In the genomic region with DNA sequence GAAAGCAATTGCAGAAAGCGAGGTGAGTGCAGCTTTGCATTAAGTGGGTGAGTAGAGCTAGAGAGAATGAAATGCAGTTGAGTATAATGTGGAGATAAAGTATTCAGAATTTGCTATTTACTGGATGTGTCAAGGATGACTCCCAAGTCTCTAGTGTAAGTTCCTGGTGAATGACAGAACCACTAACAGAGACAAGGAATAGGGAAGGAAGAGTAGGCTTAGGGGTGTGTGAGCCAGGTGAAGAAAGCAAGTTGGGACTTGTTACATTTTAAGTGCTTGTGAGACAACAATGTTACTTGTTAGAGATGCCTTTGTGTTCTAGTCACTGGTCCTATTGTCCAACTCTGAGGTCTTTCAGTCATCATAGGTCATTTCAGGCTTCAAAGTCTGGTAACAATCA, we compare ENCODE assay signal across 11 cellular contexts. TPM values are rescaled to one million over a fixed set of nuclear protein-coding genes. Genes with fewer than 3 reads are reported as not detected.
"Had no signal": no experiment of that assay in that cellular context is flagged by ENCODE, and none has a peak within 500 bp of the region (broad histone marks: within the 10 kb centered on the region; RNA-seq: fewer than 3 reads in every experiment).

No MANE protein-coding gene starts in this region.

RNA-seq across cellular contexts. Expression of a gene that starts 26.0 kb away (rescaled TPM):
- total RNA-seq: OCI-LY7, PC-3, PC-9, Peyer's patch, Right ventricle myocardium inferior, Right ventricle myocardium superior, RPMI7951, SJCRH30, SJSA1, SK-MEL-5 had no signal
- polyA plus RNA-seq: SK-N-SH had no signal
